Comparison of ENCODE assay signal across 10 cellular contexts in the genomic region with DNA sequence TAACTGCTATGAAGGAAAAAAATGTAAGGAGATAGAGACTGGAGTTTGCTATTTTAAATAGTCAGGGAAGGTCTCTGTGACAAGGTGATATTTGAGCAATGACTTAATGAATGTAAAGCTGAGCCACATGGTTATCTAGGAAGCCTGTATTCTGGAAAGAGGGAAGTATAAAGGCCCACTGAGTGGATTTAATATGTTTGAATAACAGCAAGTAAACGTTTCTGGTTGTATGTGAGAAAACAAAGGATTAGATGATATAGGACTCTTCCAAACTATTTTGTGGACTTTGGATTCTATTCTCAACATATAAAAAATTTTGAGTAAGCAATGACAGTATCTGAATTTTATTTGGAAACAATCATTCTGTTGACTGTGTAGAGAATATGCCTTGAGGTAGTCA. TPM values are rescaled to one million over a fixed set of nuclear protein-coding genes. Genes with fewer than 3 reads are reported as not detected.
"Had no signal": no experiment of that assay in that cellular context is flagged by ENCODE, and none has a peak within 500 bp of the region (broad histone marks: within the 10 kb centered on the region; RNA-seq: fewer than 3 reads in every experiment).

No MANE protein-coding gene starts in this region.

- H3K27ac Mint-ChIP-seq: GM23338, H9, HFFc6, IgD-negative memory B cell had no signal

- H3K27me3 Mint-ChIP-seq: IgD-negative memory B cell had no signal

- H3K4me1 Mint-ChIP-seq: GM23338, H9 had no signal

- H3K4me3 ChIP-seq: GM23338 had no signal

- H3K36me3 Mint-ChIP-seq: IgD-negative memory B cell had no signal

- H3K27ac ChIP-seq: HL-60, KMS-11 had no signal

- H3K9me3 Mint-ChIP-seq: GM23338, H9, HFFc6, IgD-negative memory B cell had no signal

- DNase-seq: H9, HCEC 1CT, HFFc6 had no signal

- H3K4me3 Mint-ChIP-seq: GM23338, H9, HFFc6, IgD-negative memory B cell had no signal

RNA-seq across cellular contexts. Expression of gene LRRIQ1, which starts 5.2 kb away (rescaled TPM):
- total RNA-seq: HepG2 had no signal

RNA-seq across cellular contexts. Expression of gene TSPAN19, which starts 5.3 kb away (rescaled TPM):
- total RNA-seq: H1, H9, HepG2, HFFc6, HT1080 had no signal
